ENCODE assay signal across 2 cellular contexts in the genomic region with DNA sequence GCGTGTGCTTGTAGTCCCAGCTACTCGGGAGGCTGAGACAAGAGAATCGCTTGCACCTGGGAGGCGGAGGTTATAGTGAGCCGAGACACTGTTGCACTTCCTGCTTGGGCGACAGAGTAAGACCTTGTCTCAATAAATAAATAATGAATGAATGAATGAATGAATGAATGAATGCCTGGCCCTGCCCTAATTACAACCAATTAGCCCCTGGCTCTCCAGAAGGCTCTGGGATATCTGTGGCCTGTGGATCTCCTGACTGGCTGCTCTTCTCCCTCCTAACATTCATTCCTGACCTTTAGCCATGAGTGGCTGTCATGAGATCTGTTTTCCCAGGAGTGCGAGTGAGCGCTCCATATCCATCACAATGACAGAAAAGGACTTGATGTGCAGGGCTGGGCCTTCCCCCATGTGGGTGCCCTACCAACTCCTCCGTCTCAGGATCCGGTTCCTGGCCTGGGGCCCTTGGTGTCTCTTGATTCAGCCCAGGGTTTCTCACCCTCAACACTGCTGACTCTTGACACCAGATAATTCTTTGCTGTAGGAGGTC.
TF ChIP-seq lines count a peak whose summit lies in the region.

No MANE protein-coding gene starts in this region.

TF ChIP-seq in WTC11, 78 proteins besides CTCF, POLR2A, EP300 and RAD21:
- TF ChIP-seq, protein P1, sequence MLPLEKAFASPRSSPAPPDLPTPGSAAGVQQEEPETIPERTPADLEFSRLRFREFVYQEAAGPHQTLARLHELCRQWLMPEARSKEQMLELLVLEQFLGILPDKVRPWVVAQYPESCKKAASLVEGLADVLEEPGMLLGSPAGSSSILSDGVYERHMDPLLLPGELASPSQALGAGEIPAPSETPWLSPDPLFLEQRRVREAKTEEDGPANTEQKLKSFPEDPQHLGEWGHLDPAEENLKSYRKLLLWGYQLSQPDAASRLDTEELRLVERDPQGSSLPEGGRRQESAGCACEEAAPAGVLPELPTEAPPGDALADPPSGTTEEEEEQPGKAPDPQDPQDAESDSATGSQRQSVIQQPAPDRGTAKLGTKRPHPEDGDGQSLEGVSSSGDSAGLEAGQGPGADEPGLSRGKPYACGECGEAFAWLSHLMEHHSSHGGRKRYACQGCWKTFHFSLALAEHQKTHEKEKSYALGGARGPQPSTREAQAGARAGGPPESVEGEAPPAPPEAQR (CRISPR knock-in tag; IDR thresholded peaks at IDR 0.05), result no peak
- TF ChIP-seq GTF2I (CRISPR knock-in tag; conservative IDR thresholded peaks at IDR 0.05), result no peak
- TF ChIP-seq NR1H2 (CRISPR knock-in tag; IDR thresholded peaks at IDR 0.05), result no peak
- TF ChIP-seq FOXP1 (CRISPR knock-in tag; IDR thresholded peaks at IDR 0.05; ENCODE audit: borderline replicate concordance), result no peak
- TF ChIP-seq, protein P2, sequence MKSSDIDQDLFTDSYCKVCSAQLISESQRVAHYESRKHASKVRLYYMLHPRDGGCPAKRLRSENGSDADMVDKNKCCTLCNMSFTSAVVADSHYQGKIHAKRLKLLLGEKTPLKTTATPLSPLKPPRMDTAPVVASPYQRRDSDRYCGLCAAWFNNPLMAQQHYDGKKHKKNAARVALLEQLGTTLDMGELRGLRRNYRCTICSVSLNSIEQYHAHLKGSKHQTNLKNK (CRISPR knock-in tag; IDR thresholded peaks at IDR 0.05), result no peak
- TF ChIP-seq, protein P3, sequence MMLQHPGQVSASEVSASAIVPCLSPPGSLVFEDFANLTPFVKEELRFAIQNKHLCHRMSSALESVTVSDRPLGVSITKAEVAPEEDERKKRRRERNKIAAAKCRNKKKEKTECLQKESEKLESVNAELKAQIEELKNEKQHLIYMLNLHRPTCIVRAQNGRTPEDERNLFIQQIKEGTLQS (CRISPR knock-in tag; conservative IDR thresholded peaks at IDR 0.05), result no peak
- TF ChIP-seq, protein P4, sequence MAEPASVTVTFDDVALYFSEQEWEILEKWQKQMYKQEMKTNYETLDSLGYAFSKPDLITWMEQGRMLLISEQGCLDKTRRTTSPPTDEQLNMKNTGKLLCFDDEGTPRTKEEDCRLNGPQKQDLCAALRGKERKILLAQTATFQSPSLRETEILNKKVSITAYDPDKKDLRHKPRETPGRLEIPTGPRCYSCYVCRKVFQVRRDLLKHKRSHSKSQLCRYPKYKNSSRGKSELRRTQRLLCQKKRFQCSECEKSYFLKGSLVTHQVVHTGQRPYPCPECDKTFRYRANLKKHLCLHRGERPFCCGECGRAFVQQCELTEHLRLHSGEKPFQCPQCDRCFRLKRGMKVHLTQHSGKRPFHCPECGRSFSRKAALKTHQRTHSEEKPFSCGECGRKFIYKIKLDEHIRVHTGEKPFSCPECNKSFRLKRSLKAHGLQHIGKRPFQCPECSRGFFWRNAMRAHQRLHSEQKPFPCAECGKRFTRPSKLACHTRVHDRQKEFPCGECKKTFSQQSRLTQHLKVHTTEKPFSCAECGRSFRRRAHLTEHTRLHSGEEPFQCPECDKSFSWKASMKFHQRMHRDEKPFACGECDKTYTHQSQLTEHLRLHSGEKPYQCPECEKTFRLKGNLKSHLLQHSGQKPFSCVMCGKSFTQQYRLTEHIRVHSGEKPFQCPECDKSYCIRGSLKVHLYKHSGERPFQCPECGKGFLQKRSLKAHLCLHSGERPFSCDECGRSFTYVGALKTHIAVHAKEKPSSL (CRISPR knock-in tag; conservative IDR thresholded peaks at IDR 0.05), result no peak
- TF ChIP-seq, protein P5, sequence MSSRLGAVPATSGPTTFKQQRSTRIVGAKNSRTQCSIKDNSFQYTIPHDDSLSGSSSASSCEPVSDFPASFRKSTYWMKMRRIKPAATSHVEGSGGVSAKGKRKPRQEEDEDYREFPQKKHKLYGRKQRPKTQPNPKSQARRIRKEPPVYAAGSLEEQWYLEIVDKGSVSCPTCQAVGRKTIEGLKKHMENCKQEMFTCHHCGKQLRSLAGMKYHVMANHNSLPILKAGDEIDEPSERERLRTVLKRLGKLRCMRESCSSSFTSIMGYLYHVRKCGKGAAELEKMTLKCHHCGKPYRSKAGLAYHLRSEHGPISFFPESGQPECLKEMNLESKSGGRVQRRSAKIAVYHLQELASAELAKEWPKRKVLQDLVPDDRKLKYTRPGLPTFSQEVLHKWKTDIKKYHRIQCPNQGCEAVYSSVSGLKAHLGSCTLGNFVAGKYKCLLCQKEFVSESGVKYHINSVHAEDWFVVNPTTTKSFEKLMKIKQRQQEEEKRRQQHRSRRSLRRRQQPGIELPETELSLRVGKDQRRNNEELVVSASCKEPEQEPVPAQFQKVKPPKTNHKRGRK (CRISPR knock-in tag; IDR thresholded peaks at IDR 0.05; ENCODE audit: borderline replicate concordance), result no peak
- no peak for TF ChIP-seq ZNF317 (CRISPR knock-in tag; IDR thresholded peaks at IDR 0.05; ENCODE audit: borderline replicate concordance, low read depth)
- no peak for TF ChIP-seq KAT7 (CRISPR knock-in tag; IDR thresholded peaks at IDR 0.05; ENCODE audit: borderline replicate concordance)
- TF ChIP-seq NR2C2 (CRISPR knock-in tag; IDR thresholded peaks at IDR 0.05), result no peak
- TF ChIP-seq, protein P6, sequence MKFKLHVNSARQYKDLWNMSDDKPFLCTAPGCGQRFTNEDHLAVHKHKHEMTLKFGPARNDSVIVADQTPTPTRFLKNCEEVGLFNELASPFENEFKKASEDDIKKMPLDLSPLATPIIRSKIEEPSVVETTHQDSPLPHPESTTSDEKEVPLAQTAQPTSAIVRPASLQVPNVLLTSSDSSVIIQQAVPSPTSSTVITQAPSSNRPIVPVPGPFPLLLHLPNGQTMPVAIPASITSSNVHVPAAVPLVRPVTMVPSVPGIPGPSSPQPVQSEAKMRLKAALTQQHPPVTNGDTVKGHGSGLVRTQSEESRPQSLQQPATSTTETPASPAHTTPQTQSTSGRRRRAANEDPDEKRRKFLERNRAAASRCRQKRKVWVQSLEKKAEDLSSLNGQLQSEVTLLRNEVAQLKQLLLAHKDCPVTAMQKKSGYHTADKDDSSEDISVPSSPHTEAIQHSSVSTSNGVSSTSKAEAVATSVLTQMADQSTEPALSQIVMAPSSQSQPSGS (CRISPR knock-in tag; IDR thresholded peaks at IDR 0.05; ENCODE audit: borderline replicate concordance, low read depth), result no peak

TF ChIP-seq in SK-N-SH, 30 proteins besides CTCF, POLR2A, EP300 and RAD21 (continued from another document):
- TF ChIP-seq JUND (IDR thresholded peaks at IDR 0.05) (no peak), MXI1 (IDR thresholded peaks at IDR 0.05; ENCODE audit: low read depth, low read length) (no peak), NFIC (IDR thresholded peaks at IDR 0.05; ENCODE audit: borderline replicate concordance) (no peak), NRF1 (IDR thresholded peaks at IDR 0.05; ENCODE audit: low read depth, low read length) (no peak), POLR2AphosphoS5 (IDR thresholded peaks at IDR 0.05; ENCODE audit: low read depth, low read length) (no peak), GATA2 (CRISPR knock-in tag; IDR thresholded peaks at IDR 0.05) (no peak), ELF1 (IDR thresholded peaks at IDR 0.05) (no peak), RXRA (IDR thresholded peaks at IDR 0.05; ENCODE audit: borderline replicate concordance, low read depth) (no peak), CHD2 (IDR thresholded peaks at IDR 0.05; ENCODE audit: low read length, partially characterized antibody) (no peak), TCF12 (IDR thresholded peaks at IDR 0.05) (no peak), GABPA (IDR thresholded peaks at IDR 0.05; ENCODE audit: low read depth) (no peak), SIN3A (IDR thresholded peaks at IDR 0.05; ENCODE audit: borderline replicate concordance, low read depth, low read length) (no peak), MEF2A (IDR thresholded peaks at IDR 0.05; ENCODE audit: borderline replicate concordance, low read depth) (no peak)
- TF ChIP-seq, protein P7, sequence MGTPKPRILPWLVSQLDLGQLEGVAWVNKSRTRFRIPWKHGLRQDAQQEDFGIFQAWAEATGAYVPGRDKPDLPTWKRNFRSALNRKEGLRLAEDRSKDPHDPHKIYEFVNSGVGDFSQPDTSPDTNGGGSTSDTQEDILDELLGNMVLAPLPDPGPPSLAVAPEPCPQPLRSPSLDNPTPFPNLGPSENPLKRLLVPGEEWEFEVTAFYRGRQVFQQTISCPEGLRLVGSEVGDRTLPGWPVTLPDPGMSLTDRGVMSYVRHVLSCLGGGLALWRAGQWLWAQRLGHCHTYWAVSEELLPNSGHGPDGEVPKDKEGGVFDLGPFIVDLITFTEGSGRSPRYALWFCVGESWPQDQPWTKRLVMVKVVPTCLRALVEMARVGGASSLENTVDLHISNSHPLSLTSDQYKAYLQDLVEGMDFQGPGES (IDR thresholded peaks at IDR 0.05; ENCODE audit: low read depth, low read length), result no peak
- TF ChIP-seq, protein P8, sequence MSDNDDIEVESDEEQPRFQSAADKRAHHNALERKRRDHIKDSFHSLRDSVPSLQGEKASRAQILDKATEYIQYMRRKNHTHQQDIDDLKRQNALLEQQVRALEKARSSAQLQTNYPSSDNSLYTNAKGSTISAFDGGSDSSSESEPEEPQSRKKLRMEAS (IDR thresholded peaks at IDR 0.05; ENCODE audit: low read depth), result no peak
- TF ChIP-seq, protein P9, sequence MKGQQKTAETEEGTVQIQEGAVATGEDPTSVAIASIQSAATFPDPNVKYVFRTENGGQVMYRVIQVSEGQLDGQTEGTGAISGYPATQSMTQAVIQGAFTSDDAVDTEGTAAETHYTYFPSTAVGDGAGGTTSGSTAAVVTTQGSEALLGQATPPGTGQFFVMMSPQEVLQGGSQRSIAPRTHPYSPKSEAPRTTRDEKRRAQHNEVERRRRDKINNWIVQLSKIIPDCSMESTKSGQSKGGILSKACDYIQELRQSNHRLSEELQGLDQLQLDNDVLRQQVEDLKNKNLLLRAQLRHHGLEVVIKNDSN (IDR thresholded peaks at IDR 0.05; ENCODE audit: borderline replicate concordance, low read depth), result no peak
- TF ChIP-seq, protein P10, sequence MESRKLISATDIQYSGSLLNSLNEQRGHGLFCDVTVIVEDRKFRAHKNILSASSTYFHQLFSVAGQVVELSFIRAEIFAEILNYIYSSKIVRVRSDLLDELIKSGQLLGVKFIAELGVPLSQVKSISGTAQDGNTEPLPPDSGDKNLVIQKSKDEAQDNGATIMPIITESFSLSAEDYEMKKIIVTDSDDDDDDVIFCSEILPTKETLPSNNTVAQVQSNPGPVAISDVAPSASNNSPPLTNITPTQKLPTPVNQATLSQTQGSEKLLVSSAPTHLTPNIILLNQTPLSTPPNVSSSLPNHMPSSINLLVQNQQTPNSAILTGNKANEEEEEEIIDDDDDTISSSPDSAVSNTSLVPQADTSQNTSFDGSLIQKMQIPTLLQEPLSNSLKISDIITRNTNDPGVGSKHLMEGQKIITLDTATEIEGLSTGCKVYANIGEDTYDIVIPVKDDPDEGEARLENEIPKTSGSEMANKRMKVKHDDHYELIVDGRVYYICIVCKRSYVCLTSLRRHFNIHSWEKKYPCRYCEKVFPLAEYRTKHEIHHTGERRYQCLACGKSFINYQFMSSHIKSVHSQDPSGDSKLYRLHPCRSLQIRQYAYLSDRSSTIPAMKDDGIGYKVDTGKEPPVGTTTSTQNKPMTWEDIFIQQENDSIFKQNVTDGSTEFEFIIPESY (IDR thresholded peaks at IDR 0.05; ENCODE audit: borderline replicate concordance, low read depth), result no peak
TF ChIP-seq in SK-N-SH: peak in this region for 0.
